Comparison of ENCODE assay signal across 33 cellular contexts in the genomic region with DNA sequence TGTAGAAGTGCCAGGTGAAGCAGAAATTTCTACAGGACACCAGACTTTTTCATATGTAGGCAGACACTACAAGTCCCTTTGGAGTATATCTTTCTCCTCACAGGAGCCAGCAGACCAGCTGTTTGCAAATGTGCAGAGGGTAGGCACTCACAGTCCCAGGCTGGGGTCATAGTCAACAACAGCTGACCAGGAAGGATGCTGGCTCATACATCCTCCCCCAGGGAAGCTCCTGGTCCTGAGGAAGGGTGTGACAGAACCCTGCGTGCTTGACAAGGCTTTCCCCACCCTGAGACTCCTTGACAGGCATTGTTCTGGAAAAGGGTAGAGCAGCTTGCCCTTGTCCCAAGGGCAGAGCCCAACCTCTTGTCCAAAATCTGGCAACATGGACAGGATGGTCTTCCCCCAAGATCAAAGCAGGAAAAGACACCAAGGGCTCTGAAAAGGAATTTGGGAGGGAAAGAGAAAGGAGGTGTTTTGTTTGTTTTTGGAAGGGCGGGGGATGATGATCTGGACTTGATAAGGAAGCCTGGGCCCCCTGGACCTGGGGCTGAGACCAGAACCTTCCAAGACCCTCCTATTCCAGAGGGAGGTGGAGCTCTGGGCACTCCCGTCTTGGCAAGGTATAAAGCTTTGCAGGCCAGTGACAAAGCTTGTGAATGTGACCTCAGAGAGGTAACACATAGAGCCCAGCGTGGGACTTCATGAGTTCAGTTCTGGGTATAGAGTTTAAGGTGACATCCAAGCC.
DNase-seq lines count a peak whose midpoint lies in the region; ATAC-seq lines count a peak whose summit lies in the region.
"Had no signal": no experiment of that assay in that cellular context is flagged by ENCODE, and none has a peak within 500 bp of the region (broad histone marks: within the 10 kb centered on the region; RNA-seq: fewer than 3 reads in every experiment).

No MANE protein-coding gene starts in this region.

- DNase-seq in left ventricle myocardium superior (no peak), Right ventricle myocardium superior (no peak), SJCRH30 (peak; percentile 54 to 65), myocyte (ENCODE audit: low read depth) (peak; percentile 75), SIG-M5 (lab: John Stamatoyannopoulos, UW) (no peak)
- DNase-seq in stimulated activated CD4-positive, alpha-beta T cell treated with anti-CD3 and anti-CD28 coated beads, Interleukin-4, amount 100 ng/mL, for 4 hours = no peak
- DNase-seq in stimulated activated CD4-positive, alpha-beta T cell treated with anti-CD3 and anti-CD28 coated beads, Interleukin-4, amount 100 ng/mL, for 24 hours = no peak
- DNase-seq in activated CD4-positive, alpha-beta memory T cell treated with anti-CD3 and anti-CD28 coated beads, Interleukin-2, amount 10 ng/mL, durations not matched to agents 7 days and 5 days = no peak
- DNase-seq: ACHN; activated CD4-positive, alpha-beta T cell treated with anti-CD3 and anti-CD28 coated beads, Interleukin-2, amount 50 U/mL, for 1 hour; activated CD4-positive, CD25-positive, alpha-beta regulatory T cell; activated CD8-positive, alpha-beta memory T cell treated with anti-CD3 and anti-CD28 coated beads, Interleukin-2, amount 10 ng/mL, durations not matched to agents 7 days and 5 days; activated gamma-delta T cell treated with Interleukin-2 at 50 U/mL for 16 hours; activated naive CD8-positive, alpha-beta T cell treated with anti-CD3 and anti-CD28 coated beads, Interleukin-2, amount 10 ng/mL, durations not matched to agents 7 days and 5 days; activated T-cell treated with anti-CD3 and anti-CD28 coated beads, Interleukin-2, amount 50 U/mL, for 4 hours; CD4-positive, alpha-beta memory T cell; colonic mucosa; EL; islet precursor cell; left lung; naive B cell; NCI-H1417 treated with DMSO at 0.1 percent for 48 hours; NCI-H2029 treated with DMSO at 0.1 percent for 48 hours; NCI-H446; RPMI8226; stimulated activated CD4-positive, alpha-beta T cell treated with anti-CD3 and anti-CD28 coated beads, Interleukin-15, amount 100 ng/mL, for 24 hours; stimulated activated naive CD4-positive, alpha-beta T cell; upper lobe of left lung had no signal

- H3K9me3 ChIP-seq in SJCRH30 (replicated peaks) = peaks cover 4% of the 10 kb centered on the region; the same call in 1 of the 2 replicates
- H3K9me3 ChIP-seq: ascending aorta, colonic mucosa, upper lobe of left lung had no signal

- no peak overlapping the region for H3K27ac Mint-ChIP-seq in activated CD4-positive, alpha-beta memory T cell treated with anti-CD3 and anti-CD28 coated beads, Interleukin-2, amount 10 ng/mL, durations not matched to agents 7 days and 5 days
- H3K27ac Mint-ChIP-seq: activated CD8-positive, alpha-beta memory T cell treated with anti-CD3 and anti-CD28 coated beads, Interleukin-2, amount 10 ng/mL, durations not matched to agents 7 days and 5 days; activated naive CD8-positive, alpha-beta T cell treated with anti-CD3 and anti-CD28 coated beads, Interleukin-2, amount 10 ng/mL, durations not matched to agents 7 days and 5 days; B cell; CD4-positive, alpha-beta memory T cell; naive B cell; T-helper 1 cell treated with Interleukin-12 subunit alpha and Interleukin-12 subunit beta and Interleukin-4 antibody, amounts not matched to agents 30 μg/mL and 1 μg/mL, for 36 hours had no signal

- peaks cover 37% of the 10 kb centered on the region for H3K27me3 Mint-ChIP-seq in activated CD4-positive, alpha-beta memory T cell treated with anti-CD3 and anti-CD28 coated beads, Interleukin-2, amount 10 ng/mL, durations not matched to agents 7 days and 5 days

- no peak overlapping the region for H3K4me3 Mint-ChIP-seq in activated CD4-positive, alpha-beta memory T cell treated with anti-CD3 and anti-CD28 coated beads, Interleukin-2, amount 10 ng/mL, durations not matched to agents 7 days and 5 days
- H3K4me3 Mint-ChIP-seq: activated CD8-positive, alpha-beta memory T cell treated with anti-CD3 and anti-CD28 coated beads, Interleukin-2, amount 10 ng/mL, durations not matched to agents 7 days and 5 days; activated naive CD8-positive, alpha-beta T cell treated with anti-CD3 and anti-CD28 coated beads, Interleukin-2, amount 10 ng/mL, durations not matched to agents 7 days and 5 days; activated T-cell treated with anti-CD3 and anti-CD28 coated beads, Interleukin-2, amount 50 U/mL, for 4 hours; B cell; CD4-positive, alpha-beta memory T cell; naive B cell; T-helper 1 cell treated with Interleukin-12 subunit alpha and Interleukin-12 subunit beta and Interleukin-4 antibody, amounts not matched to agents 30 μg/mL and 1 μg/mL, for 36 hours had no signal

- intact Hi-C loops in left ventricle myocardium superior (cut with micrococcal nuclease) (no loop called here), Right ventricle myocardium superior (cut with DNase I) (no loop called here)

- CTCF ChIA-PET in activated CD4-positive, alpha-beta memory T cell treated with anti-CD3 and anti-CD28 coated beads, Interleukin-2, amount 10 ng/mL, durations not matched to agents 7 days and 5 days (lab: Charles Lee) = interaction anchor here (0.8 kb wide), 1 partner anchor 8 kb away, joined by 4 read pairs; no protein-coding TSS in a partner anchor

- H3K36me3 Mint-ChIP-seq in activated CD4-positive, alpha-beta memory T cell treated with anti-CD3 and anti-CD28 coated beads, Interleukin-2, amount 10 ng/mL, durations not matched to agents 7 days and 5 days (ENCODE audit: low read depth) = no peaks in the 10 kb centered on the region
- H3K36me3 Mint-ChIP-seq: activated naive CD8-positive, alpha-beta T cell treated with anti-CD3 and anti-CD28 coated beads, Interleukin-2, amount 10 ng/mL, durations not matched to agents 7 days and 5 days; CD4-positive, alpha-beta memory T cell had no signal

- no peak overlapping the region for H3K4me3 ChIP-seq in SJCRH30
- H3K4me3 ChIP-seq: ascending aorta, cardiac muscle cell, colonic mucosa, left lung, upper lobe of left lung had no signal

- no peak overlapping the region for H3K27ac ChIP-seq in SJCRH30
- H3K27ac ChIP-seq: ascending aorta, cardiac muscle cell, colonic mucosa, left lung, upper lobe of left lung had no signal

- H3K4me1 Mint-ChIP-seq in activated CD4-positive, alpha-beta memory T cell treated with anti-CD3 and anti-CD28 coated beads, Interleukin-2, amount 10 ng/mL, durations not matched to agents 7 days and 5 days = no peaks in the 10 kb centered on the region
- H3K4me1 Mint-ChIP-seq: activated CD8-positive, alpha-beta memory T cell treated with anti-CD3 and anti-CD28 coated beads, Interleukin-2, amount 10 ng/mL, durations not matched to agents 7 days and 5 days; activated naive CD8-positive, alpha-beta T cell treated with anti-CD3 and anti-CD28 coated beads, Interleukin-2, amount 10 ng/mL, durations not matched to agents 7 days and 5 days; B cell; CD4-positive, alpha-beta memory T cell; naive B cell had no signal

- POLR2A ChIA-PET in activated CD4-positive, alpha-beta memory T cell treated with anti-CD3 and anti-CD28 coated beads, Interleukin-2, amount 10 ng/mL, durations not matched to agents 7 days and 5 days (lab: Charles Lee) = no interaction called here

- no peaks in the 10 kb centered on the region for H3K27me3 ChIP-seq in SJCRH30
- H3K27me3 ChIP-seq: ascending aorta, colonic mucosa, left lung, upper lobe of left lung had no signal

- H3K9me3 Mint-ChIP-seq in activated CD4-positive, alpha-beta memory T cell treated with anti-CD3 and anti-CD28 coated beads, Interleukin-2, amount 10 ng/mL, durations not matched to agents 7 days and 5 days = no peaks in the 10 kb centered on the region
- H3K9me3 Mint-ChIP-seq: activated T-cell treated with anti-CD3 and anti-CD28 coated beads, Interleukin-2, amount 50 U/mL, for 4 hours; T-helper 1 cell treated with Interleukin-12 subunit alpha and Interleukin-12 subunit beta and Interleukin-4 antibody, amounts not matched to agents 30 μg/mL and 1 μg/mL, for 36 hours had no signal

- ATAC-seq in left ventricle myocardium superior (peak; percentile 72), Right ventricle myocardium superior (ENCODE audit: poor library complexity) (no peak)
- ATAC-seq: activated CD8-positive, alpha-beta memory T cell treated with anti-CD3 and anti-CD28 coated beads, Interleukin-2, amount 10 ng/mL, durations not matched to agents 7 days and 5 days; activated T-cell treated with anti-CD3 and anti-CD28 coated beads, Interleukin-2, amount 50 U/mL, for 4 hours; sciatic nerve had no signal

- no peaks in the 10 kb centered on the region for H3K36me3 ChIP-seq in SJCRH30
- H3K36me3 ChIP-seq: ascending aorta, cardiac muscle cell, colonic mucosa, left lung, upper lobe of left lung had no signal

- H3K4me1 ChIP-seq in SJCRH30 = peaks cover 27% of the 10 kb centered on the region
- H3K4me1 ChIP-seq: ascending aorta, colonic mucosa had no signal

Comparison
In these comparisons a context has a peak if more than half of its experiments do, and no peak if none do; other contexts are left out.
1. DNase-seq: peak in SJCRH30 (2 of 2) and myocyte (single experiment); none in left ventricle myocardium superior (single experiment), Right ventricle myocardium superior (single experiment), SIG-M5 (single experiment), stimulated activated CD4-positive, alpha-beta T cell treated with anti-CD3 and anti-CD28 coated beads, Interleukin-4, amount 100 ng/mL, for 4 hours (0 of 2), stimulated activated CD4-positive, alpha-beta T cell treated with anti-CD3 and anti-CD28 coated beads, Interleukin-4, amount 100 ng/mL, for 24 hours (single experiment) and activated CD4-positive, alpha-beta memory T cell treated with anti-CD3 and anti-CD28 coated beads, Interleukin-2, amount 10 ng/mL, durations not matched to agents 7 days and 5 days (single experiment).